In the genomic region with DNA sequence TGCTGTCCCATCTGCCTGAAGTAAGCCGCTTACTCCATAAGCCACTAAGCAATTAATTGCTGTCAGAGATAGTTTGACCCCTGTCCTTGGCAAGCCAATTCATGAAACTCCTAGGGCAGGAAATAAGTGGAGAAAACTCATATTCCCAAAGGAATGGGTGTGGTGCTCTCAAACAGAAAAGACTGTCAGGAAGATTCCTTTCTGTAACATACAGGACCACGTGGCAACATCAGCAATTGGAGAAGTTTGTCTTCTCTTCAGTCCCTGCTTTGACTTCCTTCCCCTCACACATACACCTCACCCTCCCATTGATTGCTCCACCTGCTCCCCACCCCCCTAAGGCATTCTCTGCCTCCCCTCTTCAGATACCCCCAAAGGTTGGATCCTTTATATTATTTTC, we compare ENCODE assay signal across 19 cellular contexts. TPM values are rescaled to one million over a fixed set of nuclear protein-coding genes. Genes with fewer than 3 reads are reported as not detected.
DNase-seq lines count a peak whose midpoint lies in the region; ATAC-seq and TF ChIP-seq lines count a peak whose summit lies in the region.
"Had no signal": no experiment of that assay in that cellular context is flagged by ENCODE, and none has a peak within 500 bp of the region (broad histone marks: within the 10 kb centered on the region; RNA-seq: fewer than 3 reads in every experiment).

No MANE protein-coding gene starts in this region.

- no peaks in the 10 kb centered on the region for H3K36me3 ChIP-seq in BLaER1 treated with 17β-estradiol and CSF1 and Interleukin-3, amounts not matched to agents 10 nM and 100 nM

- H3K36me3 Mint-ChIP-seq in IgD-negative memory B cell (no peaks in the 10 kb centered on the region), natural killer cell (no peaks in the 10 kb centered on the region)
- no peaks in the 10 kb centered on the region for H3K36me3 Mint-ChIP-seq in activated T-helper 17 cell treated with anti-CD3 and anti-CD28 coated beads, Interleukin-2, amount 50 U/mL, for 72 hours (ENCODE audit: low read depth)

- H3K9me3 ChIP-seq in BLaER1 treated with 17β-estradiol and CSF1 and Interleukin-3, amounts not matched to agents 10 nM and 100 nM (replicated peaks in 1 of 11) = peaks cover 0 to 9% (median 0%) of the 10 kb centered on the region in 11 experiments; a peak in 1 of 22 replicates

- peak overlapping the region; percentile 60 to 89 (median 84) for H3K27ac Mint-ChIP-seq in IgD-negative memory B cell
- peak overlapping the region; percentile 93 for H3K27ac Mint-ChIP-seq in activated T-helper 17 cell treated with anti-CD3 and anti-CD28 coated beads, Interleukin-2, amount 50 U/mL, for 72 hours
- peak overlapping the region; percentile 91 for H3K27ac Mint-ChIP-seq in natural killer cell

- H3K27me3 ChIP-seq in BLaER1 treated with 17β-estradiol and CSF1 and Interleukin-3, amounts not matched to agents 10 nM and 100 nM = no peaks in the 10 kb centered on the region

- H3K9ac ChIP-seq in BLaER1 treated with 17β-estradiol and CSF1 and Interleukin-3, amounts not matched to agents 10 nM and 100 nM = no peak overlapping the region

- intact Hi-C loops in natural killer cell (cut with micrococcal nuclease) = loop anchor here (5.0 kb wide), 3 partner anchors 114 to 439 kb away; partner anchors contain the start of gene MDM2

- H3K9me3 Mint-ChIP-seq in IgD-negative memory B cell (peaks cover 0 to 2% (median 0%) of the 10 kb centered on the region in 3 donors), natural killer cell (peaks cover 0 to 4% of the 10 kb centered on the region in 2 donors)
- peaks cover 5% of the 10 kb centered on the region for H3K9me3 Mint-ChIP-seq in activated T-helper 17 cell treated with anti-CD3 and anti-CD28 coated beads, Interleukin-2, amount 50 U/mL, for 72 hours

- H3K4me3 Mint-ChIP-seq in IgD-negative memory B cell (peak overlapping the region in 3 of 4 donors; percentile 4 to 56 (median 40)), natural killer cell (peak overlapping the region; percentile 61)
- no peak overlapping the region for H3K4me3 Mint-ChIP-seq in activated T-helper 17 cell treated with anti-CD3 and anti-CD28 coated beads, Interleukin-2, amount 50 U/mL, for 72 hours

- in situ Hi-C loops in ACHN (cut with HindIII; ENCODE audit: low pct_ligation_motif_present, low pct_unique_long_range_greater_than_20kb, low sequenced_read_pairs) = no loop called here

- H3K4me1 Mint-ChIP-seq in IgD-negative memory B cell (peaks cover 46 to 48% (median 46%) of the 10 kb centered on the region in 3 donors), natural killer cell (peaks cover 87 to 91% of the 10 kb centered on the region in 2 donors)
- H3K4me1 Mint-ChIP-seq in activated T-helper 17 cell treated with anti-CD3 and anti-CD28 coated beads, Interleukin-2, amount 50 U/mL, for 72 hours = peaks cover 49% of the 10 kb centered on the region

- H3K27ac ChIP-seq in BLaER1 treated with 17β-estradiol and CSF1 and Interleukin-3, amounts not matched to agents 10 nM and 100 nM = peak overlapping the region in 5 of 11 experiments; percentile 26 to 93 (median 51); a peak in 11 of 22 replicates
- H3K27ac ChIP-seq: RWPE1 had no signal

- TF ChIP-seq CTCF in natural killer cell (IDR thresholded peaks at IDR 0.05) = no peak

- DNase-seq in natural killer cell = no peak
- DNase-seq in NCI-H1694 (lab: John Stamatoyannopoulos, UW) = no peak
- no peak for DNase-seq in ACHN
- DNase-seq: activated effector memory CD4-positive, alpha-beta T cell treated with Interleukin-2 at 50 U/mL for 16 hours; amygdala; DMS153; H7; head of caudate nucleus; MM.1S; NCI-H2029 treated with DMSO at 0.1 percent for 48 hours; NCI-H748 treated with DMSO at 0.1 percent for 48 hours; right cardiac atrium; stimulated activated CD4-positive, alpha-beta T cell treated with anti-CD3 and anti-CD28 coated beads, Interleukin-1b, Interleukin-23, amount 100 ng/mL, for 48 hours had no signal

- H3K27me3 Mint-ChIP-seq in IgD-negative memory B cell (no peaks in the 10 kb centered on the region), natural killer cell (ENCODE audit: low read depth in 2 of 2) (no peaks in the 10 kb centered on the region)
- H3K27me3 Mint-ChIP-seq in activated T-helper 17 cell treated with anti-CD3 and anti-CD28 coated beads, Interleukin-2, amount 50 U/mL, for 72 hours = no peaks in the 10 kb centered on the region

- ATAC-seq in activated T-helper 17 cell treated with anti-CD3 and anti-CD28 coated beads, Interleukin-2, amount 50 U/mL, for 72 hours (replicated peaks) = no peak
- ATAC-seq in natural killer cell = no peak
- ATAC-seq in HG03045 (IDR thresholded peaks at IDR 0.05; ENCODE audit: unreplicated experiment) = no peak
- no peak for ATAC-seq in GM19463 (IDR thresholded peaks at IDR 0.05; ENCODE audit: unreplicated experiment)
- ATAC-seq: right cardiac atrium had no signal

- peak overlapping the region in 10 of 11 experiments; percentile 8 to 89 (median 36); a peak in 15 of 22 replicates for H3K4me2 ChIP-seq in BLaER1 treated with 17β-estradiol and CSF1 and Interleukin-3, amounts not matched to agents 10 nM and 100 nM

- H4K20me1 ChIP-seq in BLaER1 treated with 17β-estradiol and CSF1 and Interleukin-3, amounts not matched to agents 10 nM and 100 nM = no peaks in the 10 kb centered on the region

- peaks cover 46 to 97% (median 51%) of the 10 kb centered on the region in 10 experiments for H3K4me1 ChIP-seq in BLaER1 treated with 17β-estradiol and CSF1 and Interleukin-3, amounts not matched to agents 10 nM and 100 nM

- H3K4me3 ChIP-seq in BLaER1 treated with 17β-estradiol and CSF1 and Interleukin-3, amounts not matched to agents 10 nM and 100 nM = no peak overlapping the region

RNA-seq across cellular contexts. Expression of gene MDM1, which starts 36.2 kb away (rescaled TPM):
- polyA plus RNA-seq in IgD-negative memory B cell = 18.0 TPM
- total RNA-seq in activated T-helper 17 cell treated with anti-CD3 and anti-CD28 coated beads, Interleukin-2, amount 50 U/mL, for 72 hours = 10 to 100 TPM; 14.2 to 31.5 TPM
- total RNA-seq in natural killer cell = 10 to 100 TPM; 21.3 to 36.2 (median 26.5) TPM
